Comparison of ENCODE assay signal across 8 cellular contexts in genomic region chr20:57627972-57628650, GRCh38. TPM values are rescaled to one million over a fixed set of nuclear protein-coding genes. Genes with fewer than 3 reads are reported as not detected.
DNase-seq lines count a peak whose midpoint lies in the region; ATAC-seq and TF ChIP-seq lines count a peak whose summit lies in the region.

No MANE protein-coding gene starts in this region.

- intact Hi-C loops in left cardiac atrium (cut with DNase I): loop anchor here in 1 of 2 donors (10.0 kb wide), 1 partner anchor 547 kb away; no protein-coding TSS in a partner anchor
- intact Hi-C loops in spleen (cut with DNase I; ENCODE audit: low total_unique reads): no loop called here

- TF ChIP-seq EP300 in SK-N-SH (IDR thresholded peaks at IDR 0.05; ENCODE audit: borderline replicate concordance in 1 of 2, low read depth in 1 of 2, low read length in 1 of 2): no peak

- peaks cover 0 to 8% (median 0%) of the 10 kb centered on the region in 6 donors for H3K36me3 ChIP-seq in spleen
- H3K36me3 ChIP-seq in SK-N-SH (replicated peaks in 1 of 2; ENCODE audit: control insufficient read depth in 1 of 2, insufficient read depth in 2 of 2, low read length in 1 of 2): no peaks in the 10 kb centered on the region

- no peaks in the 10 kb centered on the region for H3F3A ChIP-seq in SK-N-SH (replicated peaks; ENCODE audit: insufficient read depth)

- peaks cover 17 to 45% (median 35%) of the 10 kb centered on the region in 6 donors for H3K4me1 ChIP-seq in spleen
- peaks cover 0 to 9% of the 10 kb centered on the region in 2 experiments; a peak in 1 of 4 replicates for H3K4me1 ChIP-seq in SK-N-SH (ENCODE audit: control insufficient read depth in 1 of 2, insufficient read depth in 2 of 2, low read depth in 1 of 2, low read length in 1 of 2)

- POLR2A ChIA-PET in SK-N-SH (lab: Yijun Ruan, JAX): no interaction called here

- no peaks in the 10 kb centered on the region for H4K20me1 ChIP-seq in SK-N-SH (ENCODE audit: insufficient read depth)

- peak; percentile 89 to 95 for ATAC-seq in left cardiac atrium
- no peak for ATAC-seq in HG02885 (IDR thresholded peaks at IDR 0.05; ENCODE audit: poor library complexity, unreplicated experiment)

- no peak for TF ChIP-seq RAD21 in SK-N-SH (IDR thresholded peaks at IDR 0.05; ENCODE audit: low read length)

- no peak overlapping the region for H3K4me2 ChIP-seq in SK-N-SH

- H3K79me2 ChIP-seq in SK-N-SH (ENCODE audit: insufficient read depth): no peaks in the 10 kb centered on the region

- H3K4me3 ChIP-seq in spleen: peak overlapping the region in 5 of 8 donors; percentile 5 to 67 (median 36)
- H3K4me3 ChIP-seq in SK-N-SH (ENCODE audit: low read depth in 2 of 2, low read length in 1 of 2): no peak overlapping the region

- no peak overlapping the region for H2AFZ ChIP-seq in SK-N-SH (ENCODE audit: low read depth)

- no peak overlapping the region for H3K9ac ChIP-seq in SK-N-SH

- no peaks in the 10 kb centered on the region for H3K9me2 ChIP-seq in SK-N-SH

- CTCF ChIA-PET in SK-N-SH (lab: Yijun Ruan, JAX): interaction anchor here (0.8 to 4.5 kb wide), 9 partner anchors 10 to 582 kb away, joined by 3 to 20 read pairs (median 3); no protein-coding TSS in a partner anchor

- WGBS in spleen, 5 donors: 1 to 5% (median 2%) methylated on average over 10 of the region's 10 CpGs
- 62% methylated on average over 9 of the region's 10 CpGs for WGBS in SK-N-SH (ENCODE audit: low lambda C conversion rate)

- peak overlapping the region; percentile 86 to 92 (median 90) for H3K27ac ChIP-seq in spleen
- peak overlapping the region in 1 of 2 experiments; percentile 60; a peak in 1 of 4 replicates for H3K27ac ChIP-seq in SK-N-SH (ENCODE audit: low read depth in 2 of 2, low read length in 1 of 2)

- H3K27me3 ChIP-seq in spleen (replicated peaks in 1 of 7) (no peaks in the 10 kb centered on the region), SK-N-SH (ENCODE audit: insufficient read depth) (no peaks in the 10 kb centered on the region)

- TF ChIP-seq POLR2A in spleen (IDR thresholded peaks at IDR 0.05): no peak

- H3K9me3 ChIP-seq in spleen (peaks cover 0 to 21% (median 11%) of the 10 kb centered on the region in 8 donors), SK-N-SH (no peaks in the 10 kb centered on the region)

- peak; percentile 53 for DNase-seq in AG20443 (ENCODE audit: low spot score)
- DNase-seq in NCI-H69 (lab: John Stamatoyannopoulos, UW): peak; percentile 4
- DNase-seq in activated effector memory CD4-positive, alpha-beta T cell treated with anti-CD3 and anti-CD28 coated beads, Interleukin-2, amount 50 U/mL, for 16 hours: peak; percentile 75
- DNase-seq in left cardiac atrium: peak; percentile 62
- DNase-seq in spleen: peak; percentile 83
- no peak for DNase-seq in COR-L47 (lab: John Stamatoyannopoulos, UW)
- no peak for DNase-seq in SK-N-SH

- TF ChIP-seq CTCF in spleen (IDR thresholded peaks at IDR 0.05 in 8 of 11, conservative IDR thresholded peaks at IDR 0.05 in 3 of 11) (no peak), SK-N-SH (IDR thresholded peaks at IDR 0.05) (no peak)

TF ChIP-seq in SK-N-SH, 30 proteins besides CTCF, POLR2A, EP300 and RAD21:
- TF ChIP-seq TAF1 (IDR thresholded peaks at IDR 0.05; ENCODE audit: borderline replicate concordance, low read depth, low read length): no peak
- no peak for TF ChIP-seq MEF2A (IDR thresholded peaks at IDR 0.05; ENCODE audit: borderline replicate concordance, low read depth)
- TF ChIP-seq TEAD4 (IDR thresholded peaks at IDR 0.05; ENCODE audit: borderline replicate concordance, insufficient read depth): no peak
- no peak for TF ChIP-seq MXI1 (IDR thresholded peaks at IDR 0.05; ENCODE audit: low read depth, low read length)
- no peak for TF ChIP-seq RCOR1 (IDR thresholded peaks at IDR 0.05; ENCODE audit: low read length)

RNA-seq across cellular contexts. Expression of gene ZBP1, which starts 7.9 kb away (rescaled TPM):
- total RNA-seq in left cardiac atrium: under 1 TPM in 1 of 2 donors, not detected in 1; 0.47 TPM
- 10 to 100 TPM; 11.7 to 28.4 (median 20.9) TPM for total RNA-seq in spleen
- polyA plus RNA-seq in spleen: 10 to 100 TPM in 1 of 3 donors, 1 to 10 TPM in 2; 8.6 to 11.2 (median 9.8) TPM
- polyA plus RNA-seq in SK-N-SH (2012; rRNA removed): not detected in 2 replicates
- not detected in 2 replicates for polyA plus RNA-seq in SK-N-SH (2012; cell fraction: cytosol; rRNA removed)
- not detected in 2 replicates for polyA plus RNA-seq in SK-N-SH (2012; cell fraction: nucleus; rRNA removed)

Comparison
In these comparisons a context has a peak if more than half of its experiments do, and no peak if none do; other contexts are left out.
1. DNase-seq: peak in AG20443 (single experiment), NCI-H69 (single experiment), activated effector memory CD4-positive, alpha-beta T cell treated with anti-CD3 and anti-CD28 coated beads, Interleukin-2, amount 50 U/mL, for 16 hours (single experiment), left cardiac atrium (single experiment) and spleen (single experiment); none in COR-L47 (single experiment) and SK-N-SH (single experiment).
2. H3K4me3 ChIP-seq: peak in spleen (5 of 8); none in SK-N-SH (0 of 2).
3. RNA of gene ZBP1, which starts 7.9 kb away (total RNA-seq): 11.7 to 28.4 TPM in spleen; 0.47 TPM in left cardiac atrium; every median in the first group is over 4 times any median in the second.